Comparison of ENCODE assay signal across 23 cellular contexts in genomic region chr2:233535276-233535675, GRCh38. TPM values are rescaled to one million over a fixed set of nuclear protein-coding genes. Genes with fewer than 3 reads are reported as not detected.
A peak's percentile ranks its signal among the peaks of the same experiment; 100 is the strongest.
DNase-seq lines count a peak whose midpoint lies in the region; ATAC-seq and TF ChIP-seq lines count a peak whose summit lies in the region.
"Had no signal": no experiment of that assay in that cellular context is flagged by ENCODE, and none has a peak within 500 bp of the region (broad histone marks: within the 10 kb centered on the region; RNA-seq: fewer than 3 reads in every experiment).

No MANE protein-coding gene starts in this region.

- H3K9me3 ChIP-seq in GM23248 (ENCODE audit: low read depth): no peaks in the 10 kb centered on the region
- no peaks in the 10 kb centered on the region for H3K9me3 ChIP-seq in adipocyte (ENCODE audit: control insufficient read depth, low read length)
- no peaks in the 10 kb centered on the region for H3K9me3 ChIP-seq in prostate gland
- H3K9me3 ChIP-seq: HAP-1, Peyer's patch, SJCRH30 had no signal

- H3K27ac ChIP-seq in GM23248 (no peak overlapping the region), prostate gland (peak overlapping the region; percentile 26 to 55)
- H3K27ac ChIP-seq: 22Rv1, KMS-11, Peyer's patch, SJCRH30 had no signal

- H3K4me1 ChIP-seq in GM23248 (ENCODE audit: insufficient read depth) (peaks cover 7% of the 10 kb centered on the region; the same call in 1 of the 2 replicates), adipocyte (ENCODE audit: control insufficient read depth, insufficient read depth, low read length) (no peaks in the 10 kb centered on the region), prostate gland (replicated peaks) (peaks cover 5% of the 10 kb centered on the region)
- H3K4me1 ChIP-seq: Peyer's patch, SJCRH30 had no signal

- H3K79me2 ChIP-seq in GM23248 (ENCODE audit: insufficient read depth): no peaks in the 10 kb centered on the region

- intact Hi-C loops in prostate gland (cut with DNase I): no loop called here

- H3K4me2 ChIP-seq in GM23248 (ENCODE audit: unreplicated experiment): no peak overlapping the region
- H3K4me2 ChIP-seq: GM23338, KMS-11 had no signal

- in situ Hi-C loops in ACHN (cut with HindIII; ENCODE audit: low pct_ligation_motif_present, low pct_unique_long_range_greater_than_20kb, low sequenced_read_pairs): no loop called here
- in situ Hi-C loops in GM23248 (cut with MboI): no loop called here

- no peak for TF ChIP-seq CTCF in prostate gland (IDR thresholded peaks at IDR 0.05)

- no peak overlapping the region for H2AFZ ChIP-seq in GM23248
- H2AFZ ChIP-seq: GM23338 had no signal

- peak; percentile 14 for DNase-seq in ACHN
- peak; percentile 12 for DNase-seq in GM23248
- DNase-seq in adipocyte (ENCODE audit: low read depth): peak; percentile 34
- DNase-seq in prostate gland (ENCODE audit: low spot score): no peak
- DNase-seq in erythroblast (lab: John Stamatoyannopoulos, UW): no peak
- DNase-seq: DMS53; IMR-90; MV-4-11; NCI-H1105 treated with DMSO at 0.1 percent for 48 hours; NCI-H2029 treated with DMSO at 0.1 percent for 48 hours; NCI-H226; NCI-H510A treated with DMSO at 0.1 percent for 48 hours; NCI-H748 treated with DMSO at 0.1 percent for 48 hours; NK-92 treated with Interleukin-12 subunit alpha and Interleukin-12 subunit beta, amount 100 ng/mL, for 24 hours; Peyer's patch; SJCRH30 had no signal

- no peaks in the 10 kb centered on the region for H3F3A ChIP-seq in GM23248 (ENCODE audit: insufficient read depth)

- H3K9me2 ChIP-seq in GM23248 (ENCODE audit: insufficient read depth): no peaks in the 10 kb centered on the region

- peaks cover 41% of the 10 kb centered on the region for H3K36me3 ChIP-seq in GM23248 (ENCODE audit: low read depth)
- H3K36me3 ChIP-seq in adipocyte (ENCODE audit: control insufficient read depth, insufficient read depth, low read length, severe bottlenecking): peaks cover 63% of the 10 kb centered on the region
- H3K36me3 ChIP-seq in prostate gland: no peaks in the 10 kb centered on the region

- H3K9ac ChIP-seq in GM23248 (no peak overlapping the region), adipocyte (ENCODE audit: low read length) (no peak overlapping the region)
- H3K9ac ChIP-seq: KMS-11 had no signal

- no peak overlapping the region for H3K4me3 ChIP-seq in GM23248
- no peak overlapping the region for H3K4me3 ChIP-seq in adipocyte (ENCODE audit: low read length)
- no peak overlapping the region for H3K4me3 ChIP-seq in prostate gland
- H3K4me3 ChIP-seq: GM23338, HAP-1, Peyer's patch, SJCRH30 had no signal

- H3K27me3 ChIP-seq in GM23248 (replicated peaks; ENCODE audit: insufficient read depth) (no peaks in the 10 kb centered on the region), adipocyte (replicated peaks; ENCODE audit: control insufficient read depth, insufficient read depth, low read length) (no peaks in the 10 kb centered on the region), prostate gland (replicated peaks; ENCODE audit: insufficient read depth) (no peaks in the 10 kb centered on the region)
- H3K27me3 ChIP-seq: Peyer's patch, SJCRH30 had no signal

- no peak for TF ChIP-seq POLR2A in prostate gland (IDR thresholded peaks at IDR 0.05)
- TF ChIP-seq POLR2A in erythroblast (IDR thresholded peaks at IDR 0.05; ENCODE audit: low read length): no peak

- ATAC-seq in HG02759 (IDR thresholded peaks at IDR 0.05; ENCODE audit: unreplicated experiment) (no peak), GM21515 (IDR thresholded peaks at IDR 0.05; ENCODE audit: unreplicated experiment) (no peak), GM19395 (IDR thresholded peaks at IDR 0.05; ENCODE audit: unreplicated experiment) (no peak)
- ATAC-seq: GM23338 had no signal

- no peaks in the 10 kb centered on the region for H4K20me1 ChIP-seq in GM23248 (ENCODE audit: insufficient read depth)

RNA-seq across cellular contexts. Expression of gene USP40, which starts 31.3 kb away (rescaled TPM):
- total RNA-seq in GM23248 (2014; rRNA removed; shearing (Covaris generic)): 31.0 and 36.8 TPM in 2 replicates
- 24.7 and 25.1 TPM in 2 replicates for polyA plus RNA-seq in GM23248 (2016; fragmentation: Nextera tagmentation; extraction: Ambion mirVana)
- 10 to 100 TPM; 45.1 to 50.2 TPM for total RNA-seq in prostate gland

Comparison
In these comparisons a context has a peak if more than half of its experiments do, and no peak if none do; other contexts are left out.
1. DNase-seq: peak in ACHN (single experiment), GM23248 (single experiment) and adipocyte (single experiment); none in prostate gland (single experiment) and erythroblast (0 of 2).